Comparison of ENCODE assay signal across 24 cellular contexts in the genomic region with DNA sequence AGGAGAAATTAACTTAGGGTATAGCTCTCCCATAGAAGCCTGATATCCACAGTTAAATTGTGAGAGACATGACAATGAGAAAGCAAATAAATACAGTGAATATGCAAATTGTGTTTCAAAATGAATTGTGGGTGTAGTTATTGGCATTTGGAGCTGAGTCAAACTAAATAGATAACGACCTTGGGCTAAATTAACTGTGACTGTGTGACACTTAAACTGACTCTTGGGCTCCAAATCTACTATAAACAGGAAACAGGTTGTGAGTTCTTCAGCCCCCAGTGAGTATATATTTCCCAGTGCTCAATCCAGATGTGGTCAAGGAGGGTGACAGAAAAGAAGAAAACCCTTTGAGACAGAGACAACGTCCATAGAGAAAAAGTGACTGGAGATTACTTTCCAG.
"Had no signal": no experiment of that assay in that cellular context is flagged by ENCODE, and none has a peak within 500 bp of the region (broad histone marks: within the 10 kb centered on the region; RNA-seq: fewer than 3 reads in every experiment).

No MANE protein-coding gene starts in this region.

- DNase-seq: activated B cell treated with CpG ODN at 0.5 μM for 24 hours; activated CD4-positive, alpha-beta T cell treated with anti-CD3 and anti-CD28 coated beads for 48 hours; activated CD4-positive, alpha-beta T cell treated with anti-CD3 and anti-CD28 coated beads, Interleukin-2, amount 50 U/mL, for 1 hour; activated CD4-positive, alpha-beta T cell treated with anti-CD3 and anti-CD28 coated beads, Interleukin-2, amount 50 U/mL, for 48 hours; activated CD8-positive, alpha-beta memory T cell treated with anti-CD3 and anti-CD28 coated beads for 24 hours; activated CD8-positive, alpha-beta T cell treated with anti-CD3 and anti-CD28 coated beads for 36 hours; activated effector memory CD4-positive, alpha-beta T cell treated with Interleukin-2 at 50 U/mL for 16 hours; activated gamma-delta T cell treated with Interleukin-2 at 50 U/mL for 16 hours; activated naive CD4-positive, alpha-beta T cell treated with anti-CD3 and anti-CD28 coated beads, Interleukin-2, amount 50 U/mL, for 16 hours; activated naive CD4-positive, alpha-beta T cell treated with Interleukin-2 at 50 U/mL for 16 hours; activated T-cell treated with anti-CD3 and anti-CD28 coated beads, Interleukin-2, amount 50 U/mL, for 4 hours; amniotic stem cell; anterior cingulate cortex; brain microvascular endothelial cell; dorsolateral prefrontal cortex; effector memory CD4-positive, alpha-beta T cell; endodermal cell; foreskin fibroblast; head of caudate nucleus; hippocampal formation; T-helper 17 cell had no signal

- ATAC-seq: activated CD4-positive, CD25-positive, alpha-beta regulatory T cell treated with anti-CD3 and anti-CD28 coated beads, Interleukin-2, amount 50 U/mL, for 24 hours; activated CD8-positive, alpha-beta T cell treated with anti-CD3 and anti-CD28 coated beads for 36 hours; activated T-cell treated with anti-CD3 and anti-CD28 coated beads, Interleukin-2, amount 50 U/mL, for 4 hours; activated T-helper 17 cell treated with anti-CD3 and anti-CD28 coated beads, Interleukin-2, amount 50 U/mL, for 72 hours; esophagus mucosa; T-helper 17 cell had no signal
